Comparison of ENCODE assay signal across 8 cellular contexts in genomic region chr1:68496680-68497357, GRCh38. TPM values are rescaled to one million over a fixed set of nuclear protein-coding genes. Genes with fewer than 3 reads are reported as not detected.
A peak's percentile ranks its signal among the peaks of the same experiment; 100 is the strongest.
DNase-seq lines count a peak whose midpoint lies in the region; ATAC-seq and TF ChIP-seq lines count a peak whose summit lies in the region.

TSS of gene DEPDC1 (minus strand) at chr1:68497082. CDS start at chr1:68496999, 83 bp downstream.

- H2BK5ac ChIP-seq in mesenchymal stem cell (ENCODE audit: low read depth, low read length, poor library complexity, severe bottlenecking), result no peak within 1 kb of the TSS

- DNase-seq in CD4-positive, alpha-beta T cell, result peak; percentile 16 to 68 (median 46)
- DNase-seq in NCI-H82 (lab: John Stamatoyannopoulos, UW) (peak; percentile 97), mesenchymal stem cell (peak; percentile 96)
- peak; percentile 82 for DNase-seq in activated CD8-positive, alpha-beta T cell treated with anti-CD3 and anti-CD28 coated beads for 36 hours
- DNase-seq in effector memory CD8-positive, alpha-beta T cell, result peak; percentile 60 to 64 (median 63)
- peak; percentile 53 for DNase-seq in stimulated activated CD8-positive, alpha-beta memory T cell treated with anti-CD3 and anti-CD28 coated beads, Interleukin-12 subunit alpha, Interleukin-12 subunit beta, amount 100 ng/mL, for 24 hours (ENCODE audit: extremely low read depth)

- intact Hi-C loops in CD4-positive, alpha-beta T cell (cut with DNase I, micrococcal nuclease), result no loop called here
- intact Hi-C loops in activated CD8-positive, alpha-beta T cell treated with anti-CD3 and anti-CD28 coated beads for 36 hours (cut with micrococcal nuclease), result no loop called here

- peaks cover 6% of the 10 kb centered on the region for H3K27me3 ChIP-seq in CD4-positive, alpha-beta T cell (ENCODE audit: control insufficient read depth, insufficient read depth, low read length)
- H3K27me3 ChIP-seq in mesenchymal stem cell (ENCODE audit: control insufficient read depth in 1 of 2, insufficient read depth in 1 of 2, low read length in 2 of 2), result no peaks in the 10 kb centered on the region

- no peak within 1 kb of the TSS for H3K14ac ChIP-seq in mesenchymal stem cell (ENCODE audit: low read length in 2 of 2)

- no peak within 1 kb of the TSS for H2BK12ac ChIP-seq in mesenchymal stem cell (ENCODE audit: low read length in 2 of 2)

- H3K4me3 ChIP-seq in mesenchymal stem cell (ENCODE audit: insufficient read depth in 1 of 2, low read depth in 1 of 2, low read length in 2 of 2), result peak within 1 kb of the TSS; percentile 70 to 99

- no peak within 1 kb of the TSS for H3K23ac ChIP-seq in mesenchymal stem cell (ENCODE audit: low read length in 2 of 2)

- ATAC-seq in CD4-positive, alpha-beta T cell (ENCODE audit: poor library complexity), result peak; percentile 85
- ATAC-seq in GM19438 (IDR thresholded peaks at IDR 0.05; ENCODE audit: low read depth, unreplicated experiment) (peak; percentile 94), HG03571 (IDR thresholded peaks at IDR 0.05; ENCODE audit: unreplicated experiment) (peak; percentile 95)
- peak; percentile 95 for ATAC-seq in activated CD8-positive, alpha-beta T cell treated with anti-CD3 and anti-CD28 coated beads for 36 hours
- peak; percentile 91 for ATAC-seq in effector memory CD8-positive, alpha-beta T cell (replicated peaks)

- peak within 1 kb of the TSS; percentile 88 for H3K4me3 Mint-ChIP-seq in CD4-positive, alpha-beta T cell
- peak within 1 kb of the TSS; percentile 83 for H3K4me3 Mint-ChIP-seq in activated CD8-positive, alpha-beta T cell treated with anti-CD3 and anti-CD28 coated beads for 36 hours
- peak within 1 kb of the TSS; percentile 82 to 87 for H3K4me3 Mint-ChIP-seq in effector memory CD8-positive, alpha-beta T cell

- H3K4ac ChIP-seq in mesenchymal stem cell (ENCODE audit: low read depth in 1 of 2, low read length in 2 of 2), result no peak within 1 kb of the TSS

- peak within 1 kb of the TSS; percentile 85 for H2AFZ ChIP-seq in mesenchymal stem cell (ENCODE audit: low read depth, low read length)

- POLR2A ChIA-PET in CD4-positive, alpha-beta T cell (lab: Charles Lee), result interaction anchor here (0.6 kb wide), 1 partner anchor 23 kb away, joined by 3 read pairs; no protein-coding TSS in a partner anchor
- POLR2A ChIA-PET in activated CD8-positive, alpha-beta T cell treated with anti-CD3 and anti-CD28 coated beads for 36 hours (lab: Charles Lee), result interaction anchor here (0.6 kb wide), 1 partner anchor 265 kb away, joined by 4 read pairs; no protein-coding TSS in a partner anchor

- CTCF ChIA-PET in CD4-positive, alpha-beta T cell (lab: Charles Lee), result no interaction called here
- CTCF ChIA-PET in activated CD8-positive, alpha-beta T cell treated with anti-CD3 and anti-CD28 coated beads for 36 hours (lab: Charles Lee), result interaction anchor here (0.8 kb wide), 1 partner anchor 17 kb away, joined by 3 read pairs; no protein-coding TSS in a partner anchor

- H3K9me3 Mint-ChIP-seq in CD4-positive, alpha-beta T cell, result no peaks in the 10 kb centered on the region
- peaks cover 2% of the 10 kb centered on the region for H3K9me3 Mint-ChIP-seq in activated CD8-positive, alpha-beta T cell treated with anti-CD3 and anti-CD28 coated beads for 36 hours
- peaks cover 0 to 7% of the 10 kb centered on the region in 2 donors for H3K9me3 Mint-ChIP-seq in effector memory CD8-positive, alpha-beta T cell

- H3K4me1 ChIP-seq in mesenchymal stem cell (ENCODE audit: control insufficient read depth, insufficient read depth, low read depth, low read length), result no peaks in the 10 kb centered on the region

- H2BK120ac ChIP-seq in mesenchymal stem cell (ENCODE audit: low read depth, low read length), result no peak within 1 kb of the TSS

- no peak within 1 kb of the TSS for H3K27ac Mint-ChIP-seq in CD4-positive, alpha-beta T cell
- H3K27ac Mint-ChIP-seq in activated CD8-positive, alpha-beta T cell treated with anti-CD3 and anti-CD28 coated beads for 36 hours, result peak within 1 kb of the TSS; percentile 43
- peak within 1 kb of the TSS; percentile 66 to 81 for H3K27ac Mint-ChIP-seq in effector memory CD8-positive, alpha-beta T cell

- no peaks in the 10 kb centered on the region for H3K36me3 ChIP-seq in mesenchymal stem cell (ENCODE audit: control insufficient read depth in 1 of 2, insufficient read depth in 2 of 2, low read depth in 1 of 2, low read length in 2 of 2)

- H3K79me1 ChIP-seq in mesenchymal stem cell (replicated peaks; ENCODE audit: low read length, poor library complexity, severe bottlenecking), result peaks cover 7% of the 10 kb centered on the region

- H3K27me3 Mint-ChIP-seq in CD4-positive, alpha-beta T cell, result peaks cover 15% of the 10 kb centered on the region
- H3K27me3 Mint-ChIP-seq in activated CD8-positive, alpha-beta T cell treated with anti-CD3 and anti-CD28 coated beads for 36 hours, result peaks cover 29% of the 10 kb centered on the region
- peaks cover 0 to 8% of the 10 kb centered on the region in 2 donors for H3K27me3 Mint-ChIP-seq in effector memory CD8-positive, alpha-beta T cell

- H3K9me3 ChIP-seq in CD4-positive, alpha-beta T cell (ENCODE audit: control insufficient read depth, low read length), result no peaks in the 10 kb centered on the region
- no peaks in the 10 kb centered on the region for H3K9me3 ChIP-seq in mesenchymal stem cell (ENCODE audit: control insufficient read depth, low read length)

- no peaks in the 10 kb centered on the region for H3K36me3 Mint-ChIP-seq in CD4-positive, alpha-beta T cell (ENCODE audit: low read depth)
- H3K36me3 Mint-ChIP-seq in activated CD8-positive, alpha-beta T cell treated with anti-CD3 and anti-CD28 coated beads for 36 hours (ENCODE audit: low read depth), result peaks cover 2% of the 10 kb centered on the region
- no peaks in the 10 kb centered on the region for H3K36me3 Mint-ChIP-seq in effector memory CD8-positive, alpha-beta T cell (ENCODE audit: insufficient read depth)

- H3K27ac ChIP-seq in CD4-positive, alpha-beta T cell (ENCODE audit: low read depth, low read length), result no peak within 1 kb of the TSS
- no peak within 1 kb of the TSS for H3K27ac ChIP-seq in mesenchymal stem cell (ENCODE audit: low read length, poor library complexity, severe bottlenecking)

- H3K4me1 Mint-ChIP-seq in CD4-positive, alpha-beta T cell (ENCODE audit: low read depth), result peaks cover 22% of the 10 kb centered on the region
- peaks cover 9% of the 10 kb centered on the region for H3K4me1 Mint-ChIP-seq in activated CD8-positive, alpha-beta T cell treated with anti-CD3 and anti-CD28 coated beads for 36 hours (ENCODE audit: low read depth)
- H3K4me1 Mint-ChIP-seq in effector memory CD8-positive, alpha-beta T cell (ENCODE audit: low read depth in 2 of 2), result peaks cover 35 to 42% of the 10 kb centered on the region in 2 donors

- H3K18ac ChIP-seq in mesenchymal stem cell (ENCODE audit: low read depth in 1 of 2, low read length in 2 of 2), result no peak within 1 kb of the TSS

- peak within 1 kb of the TSS; percentile 12 for H4K8ac ChIP-seq in mesenchymal stem cell (ENCODE audit: low read length)

- H3K4me2 ChIP-seq in mesenchymal stem cell (ENCODE audit: low read length, poor library complexity, severe bottlenecking), result peak within 1 kb of the TSS; percentile 93

- H3K9ac ChIP-seq in mesenchymal stem cell (ENCODE audit: low read length), result peak within 1 kb of the TSS; percentile 88

- H4K91ac ChIP-seq in mesenchymal stem cell (ENCODE audit: low read length), result no peak within 1 kb of the TSS

- no peak for TF ChIP-seq CTCF in CD4-positive, alpha-beta T cell (IDR thresholded peaks at IDR 0.05)
- TF ChIP-seq CTCF in activated CD8-positive, alpha-beta T cell treated with anti-CD3 and anti-CD28 coated beads for 36 hours (IDR thresholded peaks at IDR 0.05), result no peak

- H2BK15ac ChIP-seq in mesenchymal stem cell (ENCODE audit: low read depth, poor library complexity, severe bottlenecking), result peak within 1 kb of the TSS; percentile 6

- no peak within 1 kb of the TSS for H2AK5ac ChIP-seq in mesenchymal stem cell (ENCODE audit: low read length, severe bottlenecking)

- WGBS in mesenchymal stem cell, result under 1% methylated on average over 64 of the region's 64 CpGs

RNA-seq across cellular contexts. Expression of gene DEPDC1, which starts in this region (rescaled TPM):
- total RNA-seq in CD4-positive, alpha-beta T cell, result not detected
- 10 to 100 TPM; 15.7 to 16.0 TPM for total RNA-seq in activated CD8-positive, alpha-beta T cell treated with anti-CD3 and anti-CD28 coated beads for 36 hours
- polyA plus RNA-seq in mesenchymal stem cell (2013, experiment 1 of 2), result 3.1 TPM
- 3.9 TPM for polyA plus RNA-seq in mesenchymal stem cell (2013, experiment 2 of 2)

Comparison
In these comparisons a context has a peak if more than half of its experiments do, and no peak if none do; other contexts are left out.
1. RNA of gene DEPDC1 (total RNA-seq): 15.7 to 16.0 TPM in activated CD8-positive, alpha-beta T cell treated with anti-CD3 and anti-CD28 coated beads for 36 hours; not detected in CD4-positive, alpha-beta T cell; every median in the first group is over 10 times any median in the second.
2. Peak in DNase-seq and ATAC-seq in CD4-positive, alpha-beta T cell; RNA of the gene not detected or under 1 TPM.
3. DNase-seq: peak in every context shown above with its lines; median percentile 97 in NCI-H82; 96 in mesenchymal stem cell; 82 in activated CD8-positive, alpha-beta T cell treated with anti-CD3 and anti-CD28 coated beads for 36 hours; 63 in effector memory CD8-positive, alpha-beta T cell; 53 in stimulated activated CD8-positive, alpha-beta memory T cell treated with anti-CD3 and anti-CD28 coated beads, Interleukin-12 subunit alpha, Interleukin-12 subunit beta, amount 100 ng/mL, for 24 hours; 46 in CD4-positive, alpha-beta T cell.
4. Peak in every context shown above with its lines, with median percentiles within 50 percentile points of each other: ATAC-seq and H3K4me3 Mint-ChIP-seq.